In genomic region chr1:167667536-167667935, GRCh38 we compare ENCODE assay signal across 30 cellular contexts. TPM values are rescaled to one million over a fixed set of nuclear protein-coding genes. Genes with fewer than 3 reads are reported as not detected.
DNase-seq lines count a peak whose midpoint lies in the region; ATAC-seq and TF ChIP-seq lines count a peak whose summit lies in the region.
"Had no signal": no experiment of that assay in that cellular context is flagged by ENCODE, and none has a peak within 500 bp of the region (broad histone marks: within the 10 kb centered on the region; RNA-seq: fewer than 3 reads in every experiment).

No MANE protein-coding gene starts in this region.

- H3K4me3 ChIP-seq in heart left ventricle (no peak overlapping the region), right cardiac atrium (ENCODE audit: low read length) (no peak overlapping the region), Karpas-422 (ENCODE audit: low read length) (no peak overlapping the region)
- H3K4me3 ChIP-seq: ascending aorta, esophagus squamous epithelium, MG63, ovary, spleen had no signal

- H3K36me3 ChIP-seq in heart left ventricle = peaks cover 0 to 14% (median 0%) of the 10 kb centered on the region in 9 donors
- no peaks in the 10 kb centered on the region for H3K36me3 ChIP-seq in Karpas-422 (ENCODE audit: insufficient read depth, low read length)
- H3K36me3 ChIP-seq: ascending aorta, esophagus squamous epithelium, MG63, ovary had no signal

- ATAC-seq in heart left ventricle = no peak
- ATAC-seq in right cardiac atrium = no peak
- ATAC-seq in stimulated activated naive B cell treated with anti-CD40 and anti-IgM and Interleukin-4, amounts not matched to agents 10 μg/mL and 1 μg/mL and 100 μg/mL, for 72 hours (replicated peaks) = no peak
- no peak for ATAC-seq in esophagus mucosa
- ATAC-seq: HCT116, left lobe of liver had no signal

- TF ChIP-seq CTCF in heart left ventricle (IDR thresholded peaks at IDR 0.05) = no peak

- H3K27ac ChIP-seq in heart left ventricle (peak overlapping the region in 8 of 12 donors; percentile 9 to 80 (median 63)), right cardiac atrium (ENCODE audit: low read length) (no peak overlapping the region), Karpas-422 (ENCODE audit: low read length) (peak overlapping the region; percentile 98)
- H3K27ac ChIP-seq: ascending aorta, esophagus squamous epithelium, ovary had no signal

- no peaks in the 10 kb centered on the region for H3K9me3 Mint-ChIP-seq in stimulated activated naive B cell treated with anti-CD40 and anti-IgM and Interleukin-4, amounts not matched to agents 10 μg/mL and 1 μg/mL and 100 μg/mL, for 72 hours
- H3K9me3 Mint-ChIP-seq: dendritic cell treated with granulocyte-macrophage colony-stimulating factor and Interleukin-4, amounts not matched to agents 40 ng/mL and 50 ng/mL, for 4 days; nephron progenitor cell; T-helper 1 cell treated with Interleukin-12 subunit alpha and Interleukin-12 subunit beta and Interleukin-4 antibody, amounts not matched to agents 30 μg/mL and 1 μg/mL, for 36 hours had no signal

- H4K20me1 ChIP-seq in Karpas-422 (ENCODE audit: insufficient read depth, low read depth, low read length) = no peaks in the 10 kb centered on the region

- no peak overlapping the region for H2AFZ ChIP-seq in Karpas-422 (ENCODE audit: low read length)

- intact Hi-C loops in heart left ventricle (cut with DNase I) (loop anchor here in 1 of 10 donors (2.0 kb wide), 1 partner anchor 37 kb away; the partner anchor contains the start of gene RCSD1), right cardiac atrium (cut with DNase I) (no loop called here)

- TF ChIP-seq POLR2A in heart left ventricle (IDR thresholded peaks at IDR 0.05) = no peak

- peak overlapping the region; percentile 0; the same call in 1 of the 2 replicates for H3K9ac ChIP-seq in Karpas-422 (ENCODE audit: low read length)

- H3K79me2 ChIP-seq in Karpas-422 (ENCODE audit: low read length) = peaks cover 17% of the 10 kb centered on the region

- peak overlapping the region in 1 of 2 donors; percentile 15 for H3K4me3 Mint-ChIP-seq in stimulated activated naive B cell treated with anti-CD40 and anti-IgM and Interleukin-4, amounts not matched to agents 10 μg/mL and 1 μg/mL and 100 μg/mL, for 72 hours
- H3K4me3 Mint-ChIP-seq: dendritic cell treated with granulocyte-macrophage colony-stimulating factor and Interleukin-4, amounts not matched to agents 40 ng/mL and 50 ng/mL, for 4 days; nephron progenitor cell; T-helper 1 cell treated with Interleukin-12 subunit alpha and Interleukin-12 subunit beta and Interleukin-4 antibody, amounts not matched to agents 30 μg/mL and 1 μg/mL, for 36 hours had no signal

- no peaks in the 10 kb centered on the region for H3K27me3 Mint-ChIP-seq in stimulated activated naive B cell treated with anti-CD40 and anti-IgM and Interleukin-4, amounts not matched to agents 10 μg/mL and 1 μg/mL and 100 μg/mL, for 72 hours
- H3K27me3 Mint-ChIP-seq: dendritic cell treated with granulocyte-macrophage colony-stimulating factor and Interleukin-4, amounts not matched to agents 40 ng/mL and 50 ng/mL, for 4 days had no signal

- no peaks in the 10 kb centered on the region for H3K9me3 ChIP-seq in heart left ventricle
- H3K9me3 ChIP-seq in right cardiac atrium (ENCODE audit: control insufficient read depth, low read length) = no peaks in the 10 kb centered on the region
- H3K9me3 ChIP-seq in Karpas-422 (ENCODE audit: low read length) = no peaks in the 10 kb centered on the region
- H3K9me3 ChIP-seq: ascending aorta, esophagus squamous epithelium, MG63, ovary, spleen had no signal

- 87 to 98% (median 92%) methylated on average over 2 of the region's 2 CpGs for WGBS in heart left ventricle, 4 donors
- 95% methylated on average over 2 of the region's 2 CpGs for WGBS in right cardiac atrium

- H3K4me1 ChIP-seq in heart left ventricle (peaks cover 29 to 96% (median 73%) of the 10 kb centered on the region in 12 donors), right cardiac atrium (ENCODE audit: control insufficient read depth, insufficient read depth, low read length) (peaks cover 25% of the 10 kb centered on the region), Karpas-422 (ENCODE audit: low read length) (peaks cover 70% of the 10 kb centered on the region)

- no peaks in the 10 kb centered on the region for H3K9me2 ChIP-seq in Karpas-422 (replicated peaks; ENCODE audit: insufficient read depth, low read length)

- peaks cover 71 to 97% of the 10 kb centered on the region in 2 donors for H3K4me1 Mint-ChIP-seq in stimulated activated naive B cell treated with anti-CD40 and anti-IgM and Interleukin-4, amounts not matched to agents 10 μg/mL and 1 μg/mL and 100 μg/mL, for 72 hours

- peak overlapping the region; percentile 23 for H3K4me2 ChIP-seq in Karpas-422 (ENCODE audit: low read depth, low read length, poor library complexity, severe bottlenecking)

- H3K27ac Mint-ChIP-seq in stimulated activated naive B cell treated with anti-CD40 and anti-IgM and Interleukin-4, amounts not matched to agents 10 μg/mL and 1 μg/mL and 100 μg/mL, for 72 hours = peak overlapping the region; percentile 66
- H3K27ac Mint-ChIP-seq: nephron progenitor cell; T-helper 1 cell treated with Interleukin-12 subunit alpha and Interleukin-12 subunit beta and Interleukin-4 antibody, amounts not matched to agents 30 μg/mL and 1 μg/mL, for 36 hours had no signal

- H3K27me3 ChIP-seq in heart left ventricle (no peaks in the 10 kb centered on the region), right cardiac atrium (ENCODE audit: control insufficient read depth, insufficient read depth) (no peaks in the 10 kb centered on the region), Karpas-422 (ENCODE audit: low read length) (no peaks in the 10 kb centered on the region)
- H3K27me3 ChIP-seq: ascending aorta, esophagus squamous epithelium, MG63, ovary, spleen had no signal

- DNase-seq in heart left ventricle (no peak), right cardiac atrium (no peak), Karpas-422 (no peak), myocyte (ENCODE audit: low read depth) (peak; percentile 59), activated gamma-delta T cell (lab: John Stamatoyannopoulos, UW) (no peak)
- DNase-seq in stimulated activated naive B cell treated with anti-CD40 and anti-IgM and Interleukin-4, amounts not matched to agents 10 μg/mL and 1 μg/mL and 100 μg/mL, for 72 hours = no peak
- DNase-seq: activated CD4-positive, alpha-beta T cell treated with anti-CD3 and anti-CD28 coated beads for 1 hour; activated CD8-positive, alpha-beta memory T cell treated with anti-CD3 and anti-CD28 coated beads for 24 hours; activated naive CD4-positive, alpha-beta T cell treated with anti-CD3 and anti-CD28 coated beads, Interleukin-2, amount 50 U/mL, for 16 hours; activated T-cell treated with anti-CD3 and anti-CD28 coated beads, Interleukin-2, amount 50 U/mL, for 1 hour; C1 segment of cervical spinal cord; esophagus squamous epithelium; foreskin melanocyte; hippocampal formation; KBM-7; MG63; NCI-H2029 treated with DMSO at 0.1 percent for 48 hours; NCI-H226; nephron progenitor cell; ovary; retina; spleen; trophoblast cell had no signal

- H3K36me3 Mint-ChIP-seq in stimulated activated naive B cell treated with anti-CD40 and anti-IgM and Interleukin-4, amounts not matched to agents 10 μg/mL and 1 μg/mL and 100 μg/mL, for 72 hours = peaks cover 41 to 60% of the 10 kb centered on the region in 2 donors

RNA-seq across cellular contexts. Expression of gene RCSD1, which starts 37.5 kb away (rescaled TPM):
- 10 to 100 TPM; 25.0 to 51.5 (median 38.1) TPM for total RNA-seq in heart left ventricle
- 10 to 100 TPM; 14.1 to 14.2 TPM for polyA plus RNA-seq in heart left ventricle
- 10 to 100 TPM; 53.4 to 61.5 (median 58.2) TPM for total RNA-seq in right cardiac atrium
- polyA plus RNA-seq in right cardiac atrium = 27.1 TPM
- 85.4 and 116 TPM in 2 replicates for total RNA-seq in Karpas-422 (2014; rRNA removed; shearing (Covaris generic); ENCODE audit: low replicate concordance)
- total RNA-seq in myocyte = 121 and 176 TPM in 2 replicates
- polyA plus RNA-seq in myocyte (2012) = 30.1 TPM
- total RNA-seq in esophagus mucosa = 2.4 TPM
- total RNA-seq: HT1080 had no signal

RNA-seq across cellular contexts. Expression of gene MPZL1, which starts 54.2 kb away (rescaled TPM):
- 10 to 100 TPM; 21.2 to 56.3 (median 29.7) TPM for total RNA-seq in heart left ventricle
- 10 to 100 TPM in 1 of 2 donors, 1 to 10 TPM in 1; 7.0 to 29.4 TPM for polyA plus RNA-seq in heart left ventricle
- 10 to 100 TPM; 36.3 to 73.7 (median 61.1) TPM for total RNA-seq in right cardiac atrium
- 20.4 TPM for polyA plus RNA-seq in right cardiac atrium
- total RNA-seq in Karpas-422 (2014; rRNA removed; shearing (Covaris generic); ENCODE audit: low replicate concordance) = 13.5 and 24.9 TPM in 2 replicates
- 38.6 and 39.3 TPM in 2 replicates for total RNA-seq in myocyte
- 129 TPM for polyA plus RNA-seq in myocyte (2012)
- total RNA-seq in esophagus mucosa = 97.5 TPM
